8 cellular contexts compared by ENCODE assay signal in the genomic region with DNA sequence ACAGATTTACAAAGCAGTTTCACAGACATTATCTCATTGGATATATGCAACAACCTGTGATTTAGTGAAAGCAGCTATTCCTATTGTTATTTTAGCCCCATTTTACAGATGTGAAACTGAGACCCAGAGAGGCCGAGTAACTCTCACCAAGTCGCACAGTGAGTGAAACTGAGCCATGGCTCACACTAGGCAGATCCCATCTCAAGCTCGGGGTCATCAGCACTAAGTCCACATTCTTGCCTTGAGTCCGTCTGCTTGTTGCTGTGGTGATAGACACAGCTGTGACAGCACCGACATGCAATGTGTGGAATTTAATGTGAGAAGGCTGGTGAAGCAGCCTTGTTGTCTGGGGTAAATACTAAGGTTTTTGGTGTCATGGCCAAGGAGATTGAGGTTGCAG. TPM values are rescaled to one million over a fixed set of nuclear protein-coding genes. Genes with fewer than 3 reads are reported as not detected.
DNase-seq lines count a peak whose midpoint lies in the region; ATAC-seq and TF ChIP-seq lines count a peak whose summit lies in the region.

No MANE protein-coding gene starts in this region.

- intact Hi-C loops in left colon (cut with DNase I, micrococcal nuclease) (no loop called here), mammary epithelial cell (cut with micrococcal nuclease) (no loop called here)

- no peak for TF ChIP-seq CTCF in mammary epithelial cell (conservative IDR thresholded peaks at IDR 0.05 in 1 of 2, IDR thresholded peaks at IDR 0.05 in 1 of 2; ENCODE audit: extremely low read depth in 1 of 2, insufficient read depth in 1 of 2, low read depth in 1 of 2, low read length in 2 of 2)

- H3K27me3 ChIP-seq in ACC112 (ENCODE audit: insufficient read depth, low read length), result no peaks in the 10 kb centered on the region
- no peaks in the 10 kb centered on the region for H3K27me3 ChIP-seq in SJSA1 (replicated peaks)
- no peaks in the 10 kb centered on the region for H3K27me3 ChIP-seq in mammary epithelial cell (ENCODE audit: insufficient read depth, low read length)

- CTCF ChIA-PET in mammary epithelial cell (lab: Charles Lee; ENCODE audit: low non-redundant PET), result no interaction called here

- peak; percentile 61 for ATAC-seq in GM21360 (IDR thresholded peaks at IDR 0.05; ENCODE audit: unreplicated experiment)
- ATAC-seq in left colon, result peak; percentile 15

- H3K36me3 ChIP-seq in ACC112 (ENCODE audit: insufficient read depth, low read length) (no peaks in the 10 kb centered on the region; the same call in 1 of the 2 replicates), SJSA1 (no peaks in the 10 kb centered on the region), mammary epithelial cell (ENCODE audit: insufficient read depth, low read length) (peaks cover 6% of the 10 kb centered on the region)

- peak; percentile 76 to 82 for DNase-seq in SJSA1 (ENCODE audit: low read depth in 1 of 2, low spot score in 2 of 2)
- no peak for DNase-seq in left colon
- DNase-seq in COR-L47 (lab: John Stamatoyannopoulos, UW), result no peak
- no peak for DNase-seq in cerebellar cortex (ENCODE audit: low spot score)
- no peak for DNase-seq in NCI-H1417 (lab: John Stamatoyannopoulos, UW)
- no peak for DNase-seq in mammary epithelial cell

- no peak overlapping the region for H3K9ac ChIP-seq in mammary epithelial cell (ENCODE audit: insufficient read depth, low read length)

- no peaks in the 10 kb centered on the region for H4K20me1 ChIP-seq in mammary epithelial cell (ENCODE audit: insufficient read depth, low read length)

- H3K9me3 ChIP-seq in SJSA1 (replicated peaks), result no peaks in the 10 kb centered on the region
- H3K9me3 ChIP-seq in mammary epithelial cell (replicated peaks; ENCODE audit: insufficient read depth, low read length), result no peaks in the 10 kb centered on the region

- H3K27ac ChIP-seq in ACC112 (ENCODE audit: low read depth, low read length) (peak overlapping the region; percentile 62), SJSA1 (peak overlapping the region; percentile 84), mammary epithelial cell (ENCODE audit: insufficient read depth, low read depth, low read length) (no peak overlapping the region)

- H3K4me2 ChIP-seq in mammary epithelial cell (ENCODE audit: insufficient read depth, low read depth, low read length), result no peak overlapping the region

- in situ Hi-C loops in mammary epithelial cell (cut with MboI; ENCODE audit: low sequenced_read_pairs in 2 of 2), result no loop called here

- H3K4me3 ChIP-seq in ACC112 (ENCODE audit: low read depth, low read length), result no peak overlapping the region
- no peak overlapping the region for H3K4me3 ChIP-seq in SJSA1
- no peak overlapping the region for H3K4me3 ChIP-seq in mammary epithelial cell (replicated peaks in 1 of 3; ENCODE audit: insufficient read depth in 1 of 3, low read depth in 2 of 3, low read length in 3 of 3)

- 73% methylated on average over 5 of the region's 5 CpGs for WGBS in mammary epithelial cell (ENCODE audit: low coverage, missing lambda C conversion rate)

- dilution Hi-C loops in mammary epithelial cell (cut with HindIII; ENCODE audit: low sequenced_read_pairs), result no loop called here

- no peak overlapping the region for H2AFZ ChIP-seq in ACC112 (ENCODE audit: low read length, unreplicated experiment)
- no peak overlapping the region for H2AFZ ChIP-seq in mammary epithelial cell (ENCODE audit: low read depth, low read length)

- H3K4me1 ChIP-seq in ACC112 (ENCODE audit: control insufficient read depth, insufficient read depth, low read length, unreplicated experiment) (peaks cover 31% of the 10 kb centered on the region), SJSA1 (replicated peaks) (peaks cover 30% of the 10 kb centered on the region), mammary epithelial cell (ENCODE audit: insufficient read depth, low read length) (no peaks in the 10 kb centered on the region)

- BruUV-seq in mammary epithelial cell (replicated peaks; lab: Mats Ljungman, UMichigan), result no TSS peak

- H3K79me2 ChIP-seq in ACC112 (ENCODE audit: control insufficient read depth, insufficient read depth, low read length, unreplicated experiment) (no peaks in the 10 kb centered on the region), mammary epithelial cell (ENCODE audit: insufficient read depth, low read length) (no peaks in the 10 kb centered on the region)

RNA-seq across cellular contexts. Expression of gene GMCL1, which starts 40.3 kb away (rescaled TPM):
- 12.4 and 20.1 TPM in 2 replicates for total RNA-seq in SJSA1 (2014; rRNA removed; shearing (Covaris generic))
- total RNA-seq in left colon (10 to 100 TPM; 22.8 to 27.2 TPM), mammary epithelial cell (10 to 100 TPM; 10.7 to 11.5 TPM)
- polyA plus RNA-seq in mammary epithelial cell, result 5.5 TPM
- 12.0 TPM for polyA minus RNA-seq in mammary epithelial cell

RNA-seq across cellular contexts. Expression of gene ANXA4, which starts 47.2 kb away (rescaled TPM):
- 9.6 and 18.2 TPM in 2 replicates for total RNA-seq in SJSA1 (2014; rRNA removed; shearing (Covaris generic))
- total RNA-seq in left colon (100 to 1,000 TPM; 271 to 289 TPM), mammary epithelial cell (100 to 1,000 TPM in 1 of 2 donors, 10 to 100 TPM in 1; 71.0 to 147 TPM)
- polyA plus RNA-seq in mammary epithelial cell, result 148 TPM
- 222 TPM for polyA minus RNA-seq in mammary epithelial cell

Comparison
In these comparisons a context has a peak if more than half of its experiments do, and no peak if none do; other contexts are left out.
1. DNase-seq: peak in SJSA1 (2 of 2); none in left colon (0 of 2), COR-L47 (single experiment), cerebellar cortex (single experiment), NCI-H1417 (0 of 3) and mammary epithelial cell (single experiment).